8 cellular contexts compared by ENCODE assay signal in the genomic region with DNA sequence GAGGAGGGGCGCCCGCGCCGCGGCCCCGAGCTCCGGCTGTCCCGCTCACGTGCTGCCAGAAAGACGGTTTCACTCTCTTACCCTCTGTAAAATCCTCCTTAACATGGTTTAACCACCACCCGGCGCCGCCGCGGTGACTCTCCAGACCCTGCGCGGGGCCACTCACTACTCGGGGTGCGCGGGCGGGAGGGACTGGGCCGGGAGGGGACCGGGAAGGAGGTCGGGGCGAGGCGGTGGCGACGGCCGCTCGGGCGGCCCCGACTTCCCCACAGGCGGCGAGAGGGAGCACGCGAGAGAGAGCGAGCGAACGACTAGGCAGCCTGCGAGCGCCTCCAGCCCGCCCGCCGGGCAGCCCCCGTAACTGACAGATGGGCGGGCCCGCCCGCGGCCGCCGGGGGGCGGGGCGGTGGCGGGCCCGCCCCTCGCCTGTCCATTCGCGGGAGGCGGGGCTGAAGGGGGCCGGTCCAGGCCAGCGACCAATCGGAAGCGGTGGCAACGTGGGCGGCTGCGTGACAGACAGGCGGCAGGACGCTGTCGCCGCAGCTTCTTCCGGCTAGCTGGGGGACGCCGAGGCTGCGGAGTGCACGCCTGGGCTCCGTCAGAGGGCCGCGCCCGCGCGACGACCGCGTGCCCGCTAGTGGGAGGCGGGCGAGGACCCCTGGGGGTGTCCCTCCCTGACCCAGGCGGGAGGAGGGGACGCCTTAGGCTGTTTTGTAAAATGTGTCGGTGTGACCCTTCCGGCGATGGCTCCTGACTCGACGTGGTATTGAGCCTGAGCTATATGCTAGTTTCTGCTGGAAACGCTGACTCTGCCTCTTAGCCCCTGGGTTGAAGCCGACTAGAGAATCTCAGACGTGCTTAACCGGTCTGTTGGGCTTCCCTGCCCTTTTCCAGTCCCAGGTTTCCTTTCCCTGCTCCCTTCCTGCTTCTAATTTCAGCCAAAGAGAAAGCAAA. TPM values are rescaled to one million over a fixed set of nuclear protein-coding genes. Genes with fewer than 3 reads are reported as not detected.
DNase-seq lines count a peak whose midpoint lies in the region; ATAC-seq and TF ChIP-seq lines count a peak whose summit lies in the region.

A gene (minus strand): TSS at position 334 of the 954 bp plus-strand sequence. CDS start 229 bp downstream, at position 105.

- no peaks in the 10 kb centered on the region for H3K27me3 Mint-ChIP-seq in activated T-cell treated with anti-CD3 and anti-CD28 coated beads, Interleukin-2, amount 50 U/mL, for 4 hours (ENCODE audit: low read depth)

- peak within 1 kb of the TSS; percentile 99 for H3K27ac ChIP-seq in muscle layer of duodenum (ENCODE audit: low read length)

- no peaks in the 10 kb centered on the region for H3K27me3 ChIP-seq in muscle layer of duodenum (ENCODE audit: low read depth, low read length)

- H3K4me3 Mint-ChIP-seq in activated T-cell treated with anti-CD3 and anti-CD28 coated beads, Interleukin-2, amount 50 U/mL, for 4 hours, result peak within 1 kb of the TSS; percentile 87

- peaks cover 33% of the 10 kb centered on the region for H3K4me1 Mint-ChIP-seq in activated T-cell treated with anti-CD3 and anti-CD28 coated beads, Interleukin-2, amount 50 U/mL, for 4 hours (ENCODE audit: low read depth)

- H3K9me3 ChIP-seq in muscle layer of duodenum (ENCODE audit: control insufficient read depth in 1 of 2, low read length in 2 of 2), result no peaks in the 10 kb centered on the region

- in situ Hi-C loops in KBM-7 (cut with MboI; ENCODE audit: low pct_unique_long_range_greater_than_20kb, low sequenced_read_pairs), result no loop called here

- H3K4me1 ChIP-seq in muscle layer of duodenum (ENCODE audit: control insufficient read depth in 1 of 2, insufficient read depth in 2 of 2, low read length in 2 of 2), result peaks cover 0 to 22% of the 10 kb centered on the region in 2 donors

- H3K9me3 Mint-ChIP-seq in activated T-cell treated with anti-CD3 and anti-CD28 coated beads, Interleukin-2, amount 50 U/mL, for 4 hours, result no peaks in the 10 kb centered on the region

- peak within 1 kb of the TSS; percentile 59 to 88 for H3K4me3 ChIP-seq in muscle layer of duodenum (ENCODE audit: low read depth in 1 of 2, low read length in 2 of 2)

- H3K36me3 ChIP-seq in muscle layer of duodenum (ENCODE audit: control insufficient read depth in 1 of 2, insufficient read depth in 2 of 2, low read length in 2 of 2), result peaks cover 0 to 12% of the 10 kb centered on the region in 2 donors

- DNase-seq in DMS53 treated with DMSO at 0.1 percent for 48 hours (lab: John Stamatoyannopoulos, UW; ENCODE audit: unreplicated experiment) (peak; percentile 94), KBM-7 (peak; percentile 96)
- peak; percentile 95 for DNase-seq in activated T-cell treated with anti-CD3 and anti-CD28 coated beads, Interleukin-2, amount 50 U/mL, for 4 hours
- DNase-seq in stimulated activated CD8-positive, alpha-beta memory T cell treated with anti-CD3 and anti-CD28 coated beads, Interleukin-7, amount 100 ng/mL, for 4 hours (ENCODE audit: low read depth in 2 of 2), result peak; percentile 89 to 97

- ATAC-seq in GM21717 (IDR thresholded peaks at IDR 0.05; ENCODE audit: unreplicated experiment), result peak; percentile 87
- peak; percentile 79 to 80 for ATAC-seq in activated T-cell treated with anti-CD3 and anti-CD28 coated beads, Interleukin-2, amount 50 U/mL, for 4 hours
- peak; percentile 95 for ATAC-seq in esophagus mucosa

- peaks cover 8% of the 10 kb centered on the region for H3K36me3 Mint-ChIP-seq in activated T-cell treated with anti-CD3 and anti-CD28 coated beads, Interleukin-2, amount 50 U/mL, for 4 hours (ENCODE audit: insufficient read depth)

TF ChIP-seq in PFSK-1, 5 proteins besides CTCF, POLR2A, EP300 and RAD21:
- TF ChIP-seq FOXP2 (optimal IDR thresholded peaks at IDR 0.05; ENCODE audit: borderline replicate concordance, extremely low read depth, extremely low read length, insufficient read depth), result no peak
- peak; percentile 77 for TF ChIP-seq POLR2AphosphoS5 (IDR thresholded peaks at IDR 0.05; ENCODE audit: low read depth, low read length)
- TF ChIP-seq TAF1 (IDR thresholded peaks at IDR 0.05; ENCODE audit: borderline replicate concordance, insufficient read depth, low read length), result peak; percentile 80; the same call in 1 of the 2 replicates

RNA-seq across cellular contexts. Expression of the gene that starts here (rescaled TPM):
- polyA plus RNA-seq in PFSK-1 (2012; ENCODE audit: insufficient read length, low read depth), result 5.3 TPM
- total RNA-seq in activated T-cell treated with anti-CD3 and anti-CD28 coated beads, Interleukin-2, amount 50 U/mL, for 4 hours, result 10 to 100 TPM; 20.1 to 25.7 (median 23.6) TPM
- 35.1 TPM for total RNA-seq in esophagus mucosa

Comparison
In these comparisons a context has a peak if more than half of its experiments do, and no peak if none do; other contexts are left out.
1. Peak in every context shown above with its lines: DNase-seq, ATAC-seq, H3K4me3 ChIP-seq and H3K27ac ChIP-seq.